ENCODE assay signal across 10 cellular contexts in genomic region chr4:5758741-5759140, GRCh38.
DNase-seq lines count a peak whose midpoint lies in the region; ATAC-seq lines count a peak whose summit lies in the region.
"Had no signal": no experiment of that assay in that cellular context is flagged by ENCODE, and none has a peak within 500 bp of the region (broad histone marks: within the 10 kb centered on the region; RNA-seq: fewer than 3 reads in every experiment).

No MANE protein-coding gene starts in this region.

- no peaks in the 10 kb centered on the region for H3K36me3 Mint-ChIP-seq in stimulated activated memory B cell treated with anti-CD40 and anti-IgM and Interleukin-4, amounts not matched to agents 10 μg/mL and 1 μg/mL and 100 μg/mL, for 72 hours

- no peaks in the 10 kb centered on the region for H3K4me1 Mint-ChIP-seq in stimulated activated memory B cell treated with anti-CD40 and anti-IgM and Interleukin-4, amounts not matched to agents 10 μg/mL and 1 μg/mL and 100 μg/mL, for 72 hours
- H3K4me1 Mint-ChIP-seq: B cell, nephron had no signal

- peak; percentile 73 for DNase-seq in activated CD4-positive, alpha-beta T cell treated with anti-CD3 and anti-CD28 coated beads for 48 hours
- DNase-seq in activated CD4-positive, alpha-beta T cell treated with anti-CD3 and anti-CD28 coated beads for 1 hour: no peak
- DNase-seq in T1000 (lab: John Stamatoyannopoulos, UW) (peak; percentile 55), glomerular visceral epithelial cell (ENCODE audit: extremely low spot score) (peak; percentile 93), NCI-H2196 treated with DMSO at 0.1 percent for 48 hours (lab: John Stamatoyannopoulos, UW; ENCODE audit: unreplicated experiment) (no peak)

- H3K27ac Mint-ChIP-seq in stimulated activated memory B cell treated with anti-CD40 and anti-IgM and Interleukin-4, amounts not matched to agents 10 μg/mL and 1 μg/mL and 100 μg/mL, for 72 hours: no peak overlapping the region
- H3K27ac Mint-ChIP-seq: B cell, nephron had no signal

- peak; percentile 41 for ATAC-seq in stimulated activated memory B cell treated with anti-CD40 and anti-IgM and Interleukin-4, amounts not matched to agents 10 μg/mL and 1 μg/mL and 100 μg/mL, for 72 hours
- no peak for ATAC-seq in HG03135 (IDR thresholded peaks at IDR 0.05; ENCODE audit: unreplicated experiment)
- no peak for ATAC-seq in HG03139 (IDR thresholded peaks at IDR 0.05; ENCODE audit: unreplicated experiment)

- no peaks in the 10 kb centered on the region for H3K9me3 Mint-ChIP-seq in stimulated activated memory B cell treated with anti-CD40 and anti-IgM and Interleukin-4, amounts not matched to agents 10 μg/mL and 1 μg/mL and 100 μg/mL, for 72 hours

- H3K4me3 Mint-ChIP-seq in stimulated activated memory B cell treated with anti-CD40 and anti-IgM and Interleukin-4, amounts not matched to agents 10 μg/mL and 1 μg/mL and 100 μg/mL, for 72 hours: no peak overlapping the region
- H3K4me3 Mint-ChIP-seq: B cell, nephron had no signal

- H3K27me3 Mint-ChIP-seq in stimulated activated memory B cell treated with anti-CD40 and anti-IgM and Interleukin-4, amounts not matched to agents 10 μg/mL and 1 μg/mL and 100 μg/mL, for 72 hours: no peaks in the 10 kb centered on the region
- H3K27me3 Mint-ChIP-seq: B cell had no signal

Comparison
In these comparisons a context has a peak if more than half of its experiments do, and no peak if none do; other contexts are left out.
1. DNase-seq: peak in activated CD4-positive, alpha-beta T cell treated with anti-CD3 and anti-CD28 coated beads for 48 hours (single experiment), T1000 (single experiment) and glomerular visceral epithelial cell (single experiment); none in activated CD4-positive, alpha-beta T cell treated with anti-CD3 and anti-CD28 coated beads for 1 hour (single experiment) and NCI-H2196 treated with DMSO at 0.1 percent for 48 hours (single experiment).